ENCODE assay signal across 1 cellular context in genomic region chr17:37490022-37490587, GRCh38.
TF ChIP-seq lines count a peak whose summit lies in the region.

No MANE protein-coding gene starts in this region.

TF ChIP-seq in HepG2, 621 proteins besides CTCF, POLR2A, EP300 and RAD21 (continued from another document and continues in another):
- TF ChIP-seq ARID4A (CRISPR knock-in tag; IDR thresholded peaks at IDR 0.05; ENCODE audit: borderline replicate concordance) (peak; percentile 55; the same call in 1 of the 2 replicates), ONECUT2 (CRISPR knock-in tag; IDR thresholded peaks at IDR 0.05) (no peak), ZNF264 (CRISPR knock-in tag; IDR thresholded peaks at IDR 0.05) (no peak), KDM4B (CRISPR knock-in tag; IDR thresholded peaks at IDR 0.05) (no peak), PRDM15 (CRISPR knock-in tag; IDR thresholded peaks at IDR 0.05) (peak; percentile 90), PPARG (CRISPR knock-in tag; conservative IDR thresholded peaks at IDR 0.05) (no peak), SMC3 (IDR thresholded peaks at IDR 0.05; ENCODE audit: low read length) (no peak), REXO4 (CRISPR knock-in tag; IDR thresholded peaks at IDR 0.05; ENCODE audit: borderline replicate concordance) (no peak), ZNF878 (CRISPR knock-in tag; IDR thresholded peaks at IDR 0.05) (no peak), U2AF2 (IDR thresholded peaks at IDR 0.05; ENCODE audit: low read depth, low read length) (no peak), ZNF691 (CRISPR knock-in tag; IDR thresholded peaks at IDR 0.05; ENCODE audit: borderline replicate concordance, low read depth) (no peak), CREB1 (IDR thresholded peaks at IDR 0.05) (no peak), CREB1 (CRISPR knock-in tag; IDR thresholded peaks at IDR 0.05) (no peak), MXD3 (CRISPR knock-in tag; IDR thresholded peaks at IDR 0.05) (0 out of 2 replicates have a peak, but pooled peaks have one; percentile 45), ZSCAN22 (CRISPR knock-in tag; IDR thresholded peaks at IDR 0.05) (no peak), ZEB1 (IDR thresholded peaks at IDR 0.05; ENCODE audit: insufficient replicate concordance, low read depth) (no peak), SAP130 (CRISPR knock-in tag; IDR thresholded peaks at IDR 0.05; ENCODE audit: low read depth) (peak; percentile 64), ZNF331 (CRISPR knock-in tag; IDR thresholded peaks at IDR 0.05) (no peak), NFIC (IDR thresholded peaks at IDR 0.05; ENCODE audit: low read length) (no peak), ZNF773 (CRISPR knock-in tag; IDR thresholded peaks at IDR 0.05; ENCODE audit: borderline replicate concordance) (no peak), SALL1 (CRISPR knock-in tag; IDR thresholded peaks at IDR 0.05) (peak; percentile 40), ZFP36L1 (CRISPR knock-in tag; IDR thresholded peaks at IDR 0.05) (no peak), MED13 (CRISPR knock-in tag; IDR thresholded peaks at IDR 0.05) (no peak), ZXDC (CRISPR knock-in tag; IDR thresholded peaks at IDR 0.05) (no peak), GTF3A (CRISPR knock-in tag; conservative IDR thresholded peaks at IDR 0.05) (no peak), ZNF260 (CRISPR knock-in tag; IDR thresholded peaks at IDR 0.05; ENCODE audit: borderline replicate concordance, low read depth) (no peak), GFI1 (CRISPR knock-in tag; IDR thresholded peaks at IDR 0.05; ENCODE audit: borderline replicate concordance) (no peak; the same call in 1 of the 2 replicates), ZNF558 (CRISPR knock-in tag; IDR thresholded peaks at IDR 0.05; ENCODE audit: borderline replicate concordance) (no peak), GLI4 (CRISPR knock-in tag; IDR thresholded peaks at IDR 0.05; ENCODE audit: borderline replicate concordance) (no peak), GABPB1 (CRISPR knock-in tag; IDR thresholded peaks at IDR 0.05) (peak; percentile 48; the same call in 1 of the 2 replicates), SRSF4 (IDR thresholded peaks at IDR 0.05; ENCODE audit: low read depth, low read length, poor library complexity, severe bottlenecking) (no peak), ZNF232 (CRISPR knock-in tag; IDR thresholded peaks at IDR 0.05; ENCODE audit: borderline replicate concordance) (no peak), ZNF30 (CRISPR knock-in tag; IDR thresholded peaks at IDR 0.05) (no peak), JDP2 (CRISPR knock-in tag; IDR thresholded peaks at IDR 0.05; ENCODE audit: borderline replicate concordance) (no peak), SRSF9 (IDR thresholded peaks at IDR 0.05; ENCODE audit: borderline replicate concordance, insufficient read depth, low read depth, low read length, poor library complexity, severe bottlenecking) (no peak), SNAPC5 (CRISPR knock-in tag; IDR thresholded peaks at IDR 0.05; ENCODE audit: borderline replicate concordance) (no peak), SYNCRIP (IDR thresholded peaks at IDR 0.05; ENCODE audit: insufficient read depth, low read depth, low read length) (no peak), RBM22 (optimal IDR thresholded peaks at IDR 0.05; ENCODE audit: low read length) (no peak), ZNF562 (CRISPR knock-in tag; IDR thresholded peaks at IDR 0.05; ENCODE audit: borderline replicate concordance) (no peak), SNAI1 (CRISPR knock-in tag; IDR thresholded peaks at IDR 0.05; ENCODE audit: borderline replicate concordance) (no peak), ZNF749 (CRISPR knock-in tag; IDR thresholded peaks at IDR 0.05; ENCODE audit: borderline replicate concordance) (no peak), ZNF724P (CRISPR knock-in tag; IDR thresholded peaks at IDR 0.05; ENCODE audit: borderline replicate concordance) (no peak)
- TF ChIP-seq, protein P1, sequence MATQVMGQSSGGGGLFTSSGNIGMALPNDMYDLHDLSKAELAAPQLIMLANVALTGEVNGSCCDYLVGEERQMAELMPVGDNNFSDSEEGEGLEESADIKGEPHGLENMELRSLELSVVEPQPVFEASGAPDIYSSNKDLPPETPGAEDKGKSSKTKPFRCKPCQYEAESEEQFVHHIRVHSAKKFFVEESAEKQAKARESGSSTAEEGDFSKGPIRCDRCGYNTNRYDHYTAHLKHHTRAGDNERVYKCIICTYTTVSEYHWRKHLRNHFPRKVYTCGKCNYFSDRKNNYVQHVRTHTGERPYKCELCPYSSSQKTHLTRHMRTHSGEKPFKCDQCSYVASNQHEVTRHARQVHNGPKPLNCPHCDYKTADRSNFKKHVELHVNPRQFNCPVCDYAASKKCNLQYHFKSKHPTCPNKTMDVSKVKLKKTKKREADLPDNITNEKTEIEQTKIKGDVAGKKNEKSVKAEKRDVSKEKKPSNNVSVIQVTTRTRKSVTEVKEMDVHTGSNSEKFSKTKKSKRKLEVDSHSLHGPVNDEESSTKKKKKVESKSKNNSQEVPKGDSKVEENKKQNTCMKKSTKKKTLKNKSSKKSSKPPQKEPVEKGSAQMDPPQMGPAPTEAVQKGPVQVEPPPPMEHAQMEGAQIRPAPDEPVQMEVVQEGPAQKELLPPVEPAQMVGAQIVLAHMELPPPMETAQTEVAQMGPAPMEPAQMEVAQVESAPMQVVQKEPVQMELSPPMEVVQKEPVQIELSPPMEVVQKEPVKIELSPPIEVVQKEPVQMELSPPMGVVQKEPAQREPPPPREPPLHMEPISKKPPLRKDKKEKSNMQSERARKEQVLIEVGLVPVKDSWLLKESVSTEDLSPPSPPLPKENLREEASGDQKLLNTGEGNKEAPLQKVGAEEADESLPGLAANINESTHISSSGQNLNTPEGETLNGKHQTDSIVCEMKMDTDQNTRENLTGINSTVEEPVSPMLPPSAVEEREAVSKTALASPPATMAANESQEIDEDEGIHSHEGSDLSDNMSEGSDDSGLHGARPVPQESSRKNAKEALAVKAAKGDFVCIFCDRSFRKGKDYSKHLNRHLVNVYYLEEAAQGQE (IDR thresholded peaks at IDR 0.05; ENCODE audit: borderline replicate concordance in 1 of 2, low read depth in 1 of 2, low read length in 2 of 2): no peak
- TF ChIP-seq, protein P2, sequence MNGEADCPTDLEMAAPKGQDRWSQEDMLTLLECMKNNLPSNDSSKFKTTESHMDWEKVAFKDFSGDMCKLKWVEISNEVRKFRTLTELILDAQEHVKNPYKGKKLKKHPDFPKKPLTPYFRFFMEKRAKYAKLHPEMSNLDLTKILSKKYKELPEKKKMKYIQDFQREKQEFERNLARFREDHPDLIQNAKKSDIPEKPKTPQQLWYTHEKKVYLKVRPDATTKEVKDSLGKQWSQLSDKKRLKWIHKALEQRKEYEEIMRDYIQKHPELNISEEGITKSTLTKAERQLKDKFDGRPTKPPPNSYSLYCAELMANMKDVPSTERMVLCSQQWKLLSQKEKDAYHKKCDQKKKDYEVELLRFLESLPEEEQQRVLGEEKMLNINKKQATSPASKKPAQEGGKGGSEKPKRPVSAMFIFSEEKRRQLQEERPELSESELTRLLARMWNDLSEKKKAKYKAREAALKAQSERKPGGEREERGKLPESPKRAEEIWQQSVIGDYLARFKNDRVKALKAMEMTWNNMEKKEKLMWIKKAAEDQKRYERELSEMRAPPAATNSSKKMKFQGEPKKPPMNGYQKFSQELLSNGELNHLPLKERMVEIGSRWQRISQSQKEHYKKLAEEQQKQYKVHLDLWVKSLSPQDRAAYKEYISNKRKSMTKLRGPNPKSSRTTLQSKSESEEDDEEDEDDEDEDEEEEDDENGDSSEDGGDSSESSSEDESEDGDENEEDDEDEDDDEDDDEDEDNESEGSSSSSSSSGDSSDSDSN (CRISPR knock-in tag; IDR thresholded peaks at IDR 0.05): peak; percentile 68; the same call in 1 of the 2 replicates
- TF ChIP-seq, protein P3, sequence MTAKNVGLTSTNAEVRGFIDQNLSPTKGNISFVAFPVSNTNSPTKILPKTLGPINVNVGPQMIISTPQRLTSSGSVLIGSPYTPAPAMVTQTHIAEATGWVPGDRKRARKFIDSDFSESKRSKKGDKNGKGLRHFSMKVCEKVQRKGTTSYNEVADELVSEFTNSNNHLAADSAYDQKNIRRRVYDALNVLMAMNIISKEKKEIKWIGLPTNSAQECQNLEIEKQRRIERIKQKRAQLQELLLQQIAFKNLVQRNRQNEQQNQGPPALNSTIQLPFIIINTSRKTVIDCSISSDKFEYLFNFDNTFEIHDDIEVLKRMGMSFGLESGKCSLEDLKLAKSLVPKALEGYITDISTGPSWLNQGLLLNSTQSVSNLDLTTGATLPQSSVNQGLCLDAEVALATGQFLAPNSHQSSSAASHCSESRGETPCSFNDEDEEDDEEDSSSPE (CRISPR knock-in tag; IDR thresholded peaks at IDR 0.05): no peak
- TF ChIP-seq, protein P4, sequence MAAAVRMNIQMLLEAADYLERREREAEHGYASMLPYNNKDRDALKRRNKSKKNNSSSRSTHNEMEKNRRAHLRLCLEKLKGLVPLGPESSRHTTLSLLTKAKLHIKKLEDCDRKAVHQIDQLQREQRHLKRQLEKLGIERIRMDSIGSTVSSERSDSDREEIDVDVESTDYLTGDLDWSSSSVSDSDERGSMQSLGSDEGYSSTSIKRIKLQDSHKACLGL (CRISPR knock-in tag; IDR thresholded peaks at IDR 0.05): no peak
